Comparison of ENCODE assay signal across 23 cellular contexts in genomic region chr10:17394854-17395253, GRCh38. TPM values are rescaled to one million over a fixed set of nuclear protein-coding genes. Genes with fewer than 3 reads are reported as not detected.
DNase-seq lines count a peak whose midpoint lies in the region; ATAC-seq lines count a peak whose summit lies in the region.
"Had no signal": no experiment of that assay in that cellular context is flagged by ENCODE, and none has a peak within 500 bp of the region (broad histone marks: within the 10 kb centered on the region; RNA-seq: fewer than 3 reads in every experiment).

No MANE protein-coding gene starts in this region.

- no peak overlapping the region for H3K4me3 Mint-ChIP-seq in activated naive CD4-positive, alpha-beta T cell treated with anti-CD3 and anti-CD28 coated beads, Interleukin-2, amount 10 ng/mL, durations not matched to agents 7 days and 5 days
- H3K4me3 Mint-ChIP-seq: brain, neural crest cell had no signal

- no peaks in the 10 kb centered on the region for H3K9me3 Mint-ChIP-seq in activated naive CD4-positive, alpha-beta T cell treated with anti-CD3 and anti-CD28 coated beads, Interleukin-2, amount 10 ng/mL, durations not matched to agents 7 days and 5 days
- no peaks in the 10 kb centered on the region for H3K9me3 Mint-ChIP-seq in activated naive CD4-positive, alpha-beta T cell treated with anti-CD3 and anti-CD28 coated beads, Interleukin-2, amount 50 U/mL, for 72 hours
- H3K9me3 Mint-ChIP-seq: activated T-helper 2 cell treated with anti-CD3 and anti-CD28 coated beads, Interferon-gamma antibody, Interleukin-2, Interleukin-4, amounts not matched to agents 10 μg/mL and 5 μg/mL and 100 μg/mL, durations not matched to agents 14 hours and 24 hours and 36 hours; brain; neural crest cell had no signal

- H3K27ac Mint-ChIP-seq in activated naive CD4-positive, alpha-beta T cell treated with anti-CD3 and anti-CD28 coated beads, Interleukin-2, amount 10 ng/mL, durations not matched to agents 7 days and 5 days, result no peak overlapping the region
- no peak overlapping the region for H3K27ac Mint-ChIP-seq in activated naive CD4-positive, alpha-beta T cell treated with anti-CD3 and anti-CD28 coated beads, Interleukin-2, amount 50 U/mL, for 72 hours
- H3K27ac Mint-ChIP-seq: activated T-helper 2 cell treated with anti-CD3 and anti-CD28 coated beads, Interferon-gamma antibody, Interleukin-2, Interleukin-4, amounts not matched to agents 10 μg/mL and 5 μg/mL and 100 μg/mL, durations not matched to agents 14 hours and 24 hours and 36 hours; brain had no signal

- no peaks in the 10 kb centered on the region for H3K36me3 Mint-ChIP-seq in activated naive CD4-positive, alpha-beta T cell treated with anti-CD3 and anti-CD28 coated beads, Interleukin-2, amount 10 ng/mL, durations not matched to agents 7 days and 5 days
- no peaks in the 10 kb centered on the region for H3K36me3 Mint-ChIP-seq in activated naive CD4-positive, alpha-beta T cell treated with anti-CD3 and anti-CD28 coated beads, Interleukin-2, amount 50 U/mL, for 72 hours
- H3K36me3 Mint-ChIP-seq: brain had no signal

- peak; percentile 66 to 83 for ATAC-seq in activated naive CD4-positive, alpha-beta T cell treated with anti-CD3 and anti-CD28 coated beads, Interleukin-2, amount 50 U/mL, for 72 hours
- peak; percentile 94 for ATAC-seq in stimulated activated naive CD8-positive, alpha-beta T cell treated with anti-CD3 and anti-CD28 coated beads, Interleukin-15, Interleukin-2, amounts not matched to agents 100 U/mL and 50 U/mL, for 24 hours
- no peak for ATAC-seq in HG03025 (IDR thresholded peaks at IDR 0.05; ENCODE audit: low FRiP score, unreplicated experiment)
- ATAC-seq: left colon had no signal

- peaks cover 28% of the 10 kb centered on the region for H3K27me3 Mint-ChIP-seq in activated naive CD4-positive, alpha-beta T cell treated with anti-CD3 and anti-CD28 coated beads, Interleukin-2, amount 10 ng/mL, durations not matched to agents 7 days and 5 days

- peak; percentile 22 for DNase-seq in activated naive CD4-positive, alpha-beta T cell treated with Interleukin-2 at 50 U/mL for 16 hours
- no peak for DNase-seq in activated naive CD4-positive, alpha-beta T cell treated with anti-CD3 and anti-CD28 coated beads, Interleukin-2, amount 10 ng/mL, durations not matched to agents 7 days and 5 days
- DNase-seq in activated naive CD4-positive, alpha-beta T cell treated with anti-CD3 and anti-CD28 coated beads, Interleukin-2, amount 50 U/mL, for 72 hours (ENCODE audit: low spot score in 2 of 2), result no peak
- peak; percentile 50 for DNase-seq in stimulated activated CD4-positive, alpha-beta T cell treated with anti-CD3 and anti-CD28 coated beads, Interleukin-15, amount 100 ng/mL, for 24 hours
- peak; percentile 23 for DNase-seq in stimulated activated naive CD8-positive, alpha-beta T cell treated with anti-CD3 and anti-CD28 coated beads, Interleukin-15, Interleukin-2, amounts not matched to agents 100 U/mL and 50 U/mL, for 24 hours
- DNase-seq in SHP77 (lab: John Stamatoyannopoulos, UW), result no peak
- DNase-seq: C1 segment of cervical spinal cord, cerebellar nuclear complex, DMS79 treated with DMSO at 0.1 percent for 48 hours, H7, left colon, NCI-H1105 treated with DMSO at 0.1 percent for 48 hours, NCI-H2029, NCI-H526, SHP77 treated with DMSO at 0.1 percent for 48 hours had no signal

- H3K4me1 Mint-ChIP-seq in activated naive CD4-positive, alpha-beta T cell treated with anti-CD3 and anti-CD28 coated beads, Interleukin-2, amount 10 ng/mL, durations not matched to agents 7 days and 5 days, result peaks cover 5% of the 10 kb centered on the region
- H3K4me1 Mint-ChIP-seq: brain, neural crest cell had no signal

- CTCF ChIA-PET in activated naive CD4-positive, alpha-beta T cell treated with anti-CD3 and anti-CD28 coated beads, Interleukin-2, amount 10 ng/mL, durations not matched to agents 7 days and 5 days (lab: Charles Lee), result no interaction called here

RNA-seq across cellular contexts. Expression of gene ST8SIA6, which starts 59.5 kb away (rescaled TPM):
- total RNA-seq in activated naive CD4-positive, alpha-beta T cell treated with anti-CD3 and anti-CD28 coated beads, Interleukin-2, amount 50 U/mL, for 72 hours, result under 1 TPM in 1 of 2 donors, not detected in 1; 0.10 TPM
- total RNA-seq: activated CD8-positive, alpha-beta memory T cell treated with anti-CD3 and anti-CD28 coated beads for 36 hours; activated T-helper 2 cell treated with anti-CD3 and anti-CD28 coated beads, Interferon-gamma antibody, Interleukin-2, Interleukin-4, amounts not matched to agents 10 μg/mL and 5 μg/mL and 100 μg/mL, durations not matched to agents 14 hours and 24 hours and 36 hours; HT-29; M059J; neural crest cell; smooth muscle cell had no signal

Comparison
In these comparisons a context has a peak if more than half of its experiments do, and no peak if none do; other contexts are left out.
1. DNase-seq: peak in activated naive CD4-positive, alpha-beta T cell treated with Interleukin-2 at 50 U/mL for 16 hours (single experiment), stimulated activated CD4-positive, alpha-beta T cell treated with anti-CD3 and anti-CD28 coated beads, Interleukin-15, amount 100 ng/mL, for 24 hours (single experiment) and stimulated activated naive CD8-positive, alpha-beta T cell treated with anti-CD3 and anti-CD28 coated beads, Interleukin-15, Interleukin-2, amounts not matched to agents 100 U/mL and 50 U/mL, for 24 hours (single experiment); none in activated naive CD4-positive, alpha-beta T cell treated with anti-CD3 and anti-CD28 coated beads, Interleukin-2, amount 10 ng/mL, durations not matched to agents 7 days and 5 days (single experiment), activated naive CD4-positive, alpha-beta T cell treated with anti-CD3 and anti-CD28 coated beads, Interleukin-2, amount 50 U/mL, for 72 hours (0 of 2) and SHP77 (0 of 2).